Comparison of ENCODE assay signal across 3 cellular contexts in genomic region chr2:20077411-20077940, GRCh38.
TF ChIP-seq lines count a peak whose summit lies in the region.

No MANE protein-coding gene starts in this region.

TF ChIP-seq in K562, 482 proteins besides CTCF, POLR2A, EP300 and RAD21 (continued from another document):
- TF ChIP-seq PRPF4 (IDR thresholded peaks at IDR 0.05; ENCODE audit: insufficient read depth, low read depth, low read length, poor library complexity, severe bottlenecking) (no peak), POLR2H (tag; IDR thresholded peaks at IDR 0.05; ENCODE audit: low read depth) (no peak), CTBP1 (IDR thresholded peaks at IDR 0.05; ENCODE audit: borderline replicate concordance) (no peak), PTTG1 (tag; IDR thresholded peaks at IDR 0.05; ENCODE audit: low read depth) (no peak), RBBP5 (IDR thresholded peaks at IDR 0.05; ENCODE audit: borderline replicate concordance, insufficient read depth, low read length, poor library complexity, severe bottlenecking) (no peak), BHLHE40 (IDR thresholded peaks at IDR 0.05; ENCODE audit: low read length) (no peak)

TF ChIP-seq in neural cell, 6 proteins besides CTCF, POLR2A, EP300 and RAD21 (continued from another document):
- TF ChIP-seq EZH2 (IDR thresholded peaks at IDR 0.05; ENCODE audit: borderline replicate concordance, insufficient read depth, low read length, poor library complexity, severe bottlenecking), result no peak
- no peak for TF ChIP-seq POLR2AphosphoS5 (IDR thresholded peaks at IDR 0.05)
- TF ChIP-seq TAF1 (IDR thresholded peaks at IDR 0.05; ENCODE audit: low read depth), result no peak
- no peak for TF ChIP-seq REST (IDR thresholded peaks at IDR 0.05; ENCODE audit: borderline replicate concordance)
- no peak for TF ChIP-seq MXI1 (conservative IDR thresholded peaks at IDR 0.05; ENCODE audit: poor library complexity, severe bottlenecking)

TF ChIP-seq in SK-N-SH treated with all-trans-retinoic acid at 6 μM for 48 hours, 23 proteins besides CTCF, POLR2A, EP300 and RAD21 (continued from another document):
- TF ChIP-seq ZNF70 (CRISPR knock-in tag; IDR thresholded peaks at IDR 0.05) (no peak), ISL1 (CRISPR knock-in tag; IDR thresholded peaks at IDR 0.05) (no peak), GLIS3 (CRISPR knock-in tag; IDR thresholded peaks at IDR 0.05) (no peak), ZFP3 (CRISPR knock-in tag; IDR thresholded peaks at IDR 0.05) (no peak)
